Comparison of ENCODE assay signal across 2 cellular contexts in genomic region chr12:14880890-14881453, GRCh38.
TF ChIP-seq lines count a peak whose summit lies in the region.

No MANE protein-coding gene starts in this region.

TF ChIP-seq in PFSK-1, 5 proteins besides CTCF, POLR2A, EP300 and RAD21:
- TF ChIP-seq SIN3A (IDR thresholded peaks at IDR 0.05; ENCODE audit: borderline replicate concordance, insufficient read depth, low read length) (peak; percentile 79; the same call in 1 of the 2 replicates), TAF1 (IDR thresholded peaks at IDR 0.05; ENCODE audit: borderline replicate concordance, insufficient read depth, low read length) (no peak), POLR2AphosphoS5 (IDR thresholded peaks at IDR 0.05; ENCODE audit: low read depth, low read length) (peak; percentile 83)

TF ChIP-seq in GM12878, 131 proteins besides CTCF, POLR2A, EP300 and RAD21:
- TF ChIP-seq HDAC6 (IDR thresholded peaks at IDR 0.05; ENCODE audit: unreplicated experiment) = no peak
- TF ChIP-seq ZSCAN29 (IDR thresholded peaks at IDR 0.05) = no peak
- no peak for TF ChIP-seq PAX8 (IDR thresholded peaks at IDR 0.05)
- no peak for TF ChIP-seq BRCA1 (IDR thresholded peaks at IDR 0.05; ENCODE audit: low read depth, low read length)
- TF ChIP-seq WRNIP1 (IDR thresholded peaks at IDR 0.05; ENCODE audit: borderline replicate concordance, low read depth, low read length) = no peak
- TF ChIP-seq ASH2L (IDR thresholded peaks at IDR 0.05; ENCODE audit: borderline replicate concordance, low read depth) = no peak
- TF ChIP-seq SPI1 (IDR thresholded peaks at IDR 0.05; ENCODE audit: borderline replicate concordance, insufficient read depth, low read depth, low read length) = peak; percentile 34; the same call in 1 of the 2 replicates
- no peak for TF ChIP-seq YY1 (IDR thresholded peaks at IDR 0.05; ENCODE audit: low read depth, low read length)
- TF ChIP-seq TCF12 (IDR thresholded peaks at IDR 0.05; ENCODE audit: low read depth, low read length) = no peak
- TF ChIP-seq GABPA (IDR thresholded peaks at IDR 0.05; ENCODE audit: low read depth) = peak; percentile 43; the same call in 1 of the 2 replicates
- no peak for TF ChIP-seq SMAD1 (IDR thresholded peaks at IDR 0.05; ENCODE audit: low read depth, partially characterized antibody)
- TF ChIP-seq ZBTB11 (CRISPR knock-in tag; IDR thresholded peaks at IDR 0.05) = no peak
- TF ChIP-seq GATAD2B (conservative IDR thresholded peaks at IDR 0.05; ENCODE audit: low read depth) = no peak
